ENCODE assay signal across 11 cellular contexts in genomic region chr18:63099848-63100625, GRCh38.
DNase-seq lines count a peak whose midpoint lies in the region; ATAC-seq, FAIRE-seq and TF ChIP-seq lines count a peak whose summit lies in the region.
"Had no signal": no experiment of that assay in that cellular context is flagged by ENCODE, and none has a peak within 500 bp of the region (broad histone marks: within the 10 kb centered on the region; RNA-seq: fewer than 3 reads in every experiment).

No MANE protein-coding gene starts in this region.

- H3K27ac ChIP-seq in brain microvascular endothelial cell (no peak overlapping the region), small intestine (ENCODE audit: low read depth in 1 of 2, low read length in 1 of 2) (peak overlapping the region; percentile 81 to 90)
- H3K27ac ChIP-seq: testis had no signal

- H3K9me3 ChIP-seq in small intestine (ENCODE audit: control insufficient read depth, low read depth): no peaks in the 10 kb centered on the region
- H3K9me3 ChIP-seq: testis had no signal

- in situ Hi-C loops in brain microvascular endothelial cell (cut with HindIII; ENCODE audit: low pct_ligation_motif_present, low sequenced_read_pairs): no loop called here

- peak; percentile 43 for ATAC-seq in HG03342 (IDR thresholded peaks at IDR 0.05; ENCODE audit: unreplicated experiment)
- no peak for ATAC-seq in HG03565 (IDR thresholded peaks at IDR 0.05; ENCODE audit: unreplicated experiment)

- no peak for FAIRE-seq in small intestine (lab: Jason Lieb, UNC)
- FAIRE-seq: A204.1 had no signal

- no peaks in the 10 kb centered on the region for H3K36me3 ChIP-seq in brain microvascular endothelial cell (replicated peaks)
- no peaks in the 10 kb centered on the region for H3K36me3 ChIP-seq in small intestine (ENCODE audit: control insufficient read depth in 2 of 2, insufficient read depth in 2 of 2, low read length in 2 of 2)

- no peaks in the 10 kb centered on the region for H3K27me3 ChIP-seq in brain microvascular endothelial cell (replicated peaks)
- H3K27me3 ChIP-seq in small intestine (ENCODE audit: control insufficient read depth in 2 of 2, insufficient read depth in 2 of 2, low read length in 2 of 2): no peaks in the 10 kb centered on the region
- H3K27me3 ChIP-seq: testis had no signal

- DNase-seq in NCI-H2107 treated with DMSO at 0.1 percent for 48 hours (lab: John Stamatoyannopoulos, UW; ENCODE audit: unreplicated experiment) (peak; percentile 23), NCI-H2107 (lab: John Stamatoyannopoulos, UW) (no peak), brain microvascular endothelial cell (peak; percentile 16), small intestine (peak; percentile 93), cerebellum (ENCODE audit: low spot score) (no peak), OCI-M2 (lab: John Stamatoyannopoulos, UW; ENCODE audit: unreplicated experiment) (no peak)
- DNase-seq: activated CD4-positive, alpha-beta T cell treated with anti-CD3 and anti-CD28 coated beads, Interleukin-2, amount 50 U/mL, for 1 hour; testis had no signal

- 12 to 64% (median 34%) methylated on average over 10 of the region's 10 CpGs for WGBS in small intestine, 3 donors

- H3K4me3 ChIP-seq in brain microvascular endothelial cell (ENCODE audit: low read depth, low read length) (no peak overlapping the region), small intestine (ENCODE audit: low read depth in 1 of 2, low read length in 2 of 2) (no peak overlapping the region)
- H3K4me3 ChIP-seq: testis had no signal

- TF ChIP-seq CTCF in brain microvascular endothelial cell (IDR thresholded peaks at IDR 0.05; ENCODE audit: low read depth, low read length, missing control alignments): no peak

- peaks cover 5 to 15% of the 10 kb centered on the region in 2 donors for H3K4me1 ChIP-seq in small intestine (ENCODE audit: control insufficient read depth in 2 of 2, insufficient read depth in 1 of 2, low read depth in 1 of 2, low read length in 1 of 2)

Comparison
In these comparisons a context has a peak if more than half of its experiments do, and no peak if none do; other contexts are left out.
1. DNase-seq: peak in NCI-H2107 treated with DMSO at 0.1 percent for 48 hours (single experiment), brain microvascular endothelial cell (single experiment) and small intestine (single experiment); none in NCI-H2107 (single experiment), cerebellum (single experiment) and OCI-M2 (single experiment).